Comparison of ENCODE assay signal across 10 cellular contexts in genomic region chr3:107794664-107795443, GRCh38.
DNase-seq lines count a peak whose midpoint lies in the region; ATAC-seq, FAIRE-seq and TF ChIP-seq lines count a peak whose summit lies in the region.
"Had no signal": no experiment of that assay in that cellular context is flagged by ENCODE, and none has a peak within 500 bp of the region (broad histone marks: within the 10 kb centered on the region; RNA-seq: fewer than 3 reads in every experiment).

No MANE protein-coding gene starts in this region.

- no peak for TF ChIP-seq EP300 in H1 (IDR thresholded peaks at IDR 0.05; ENCODE audit: borderline replicate concordance in 1 of 2, low read depth in 2 of 2, low read length in 2 of 2)

- no peak overlapping the region for H3K4ac ChIP-seq in H1 (replicated peaks; ENCODE audit: insufficient read length, low read depth, low read length)

- no peak overlapping the region for H2BK15ac ChIP-seq in H1 (ENCODE audit: low read length)

- no peak overlapping the region for H3K27ac ChIP-seq in H1 (ENCODE audit: low read depth, low read length)
- H3K27ac ChIP-seq: parathyroid adenoma had no signal

- H3K56ac ChIP-seq in H1 (replicated peaks; ENCODE audit: insufficient read length, low read depth, low read length), result no peak overlapping the region

- TF ChIP-seq POLR2A in H1 (IDR thresholded peaks at IDR 0.05; ENCODE audit: control extremely low read depth in 1 of 2, low read depth in 2 of 2, low read length in 2 of 2), result no peak

- H2BK20ac ChIP-seq in H1 (ENCODE audit: low read length), result no peak overlapping the region

- no peak overlapping the region for H4K91ac ChIP-seq in H1 (replicated peaks; ENCODE audit: insufficient read length, low read length)

- POLR2A ChIA-PET in H1 (lab: Charles Lee; ENCODE audit: partially characterized antibody), result no interaction called here

- H2AK5ac ChIP-seq in H1 (ENCODE audit: low read depth, low read length), result no peak overlapping the region

- CTCF ChIA-PET in H1 (lab: Charles Lee; ENCODE audit: partially characterized antibody), result interaction anchor here (0.8 to 1.2 kb wide), 8 partner anchors 8 to 134 kb away, joined by 3 to 5 read pairs (median 3); no protein-coding TSS in a partner anchor

- no peaks in the 10 kb centered on the region for H4K20me1 ChIP-seq in H1 (replicated peaks in 1 of 2; ENCODE audit: control insufficient read depth in 1 of 2, insufficient read depth in 2 of 2, low read length in 2 of 2)

- H3K36me3 ChIP-seq in H1 (ENCODE audit: control insufficient read depth in 2 of 4, insufficient read depth in 4 of 4, low read length in 3 of 4), result peaks cover 0 to 17% (median 3%) of the 10 kb centered on the region in 4 experiments; a peak in 4 of 8 replicates

- H3K9me3 ChIP-seq in H1 (ENCODE audit: insufficient read depth in 2 of 2, low read depth in 1 of 2, low read length in 1 of 2), result no peaks in the 10 kb centered on the region

- H3K18ac ChIP-seq in H1 (ENCODE audit: extremely low read depth, low read length), result no peak overlapping the region

- H3K79me1 ChIP-seq in H1 (ENCODE audit: low read depth, low read length), result no peaks in the 10 kb centered on the region

- H4K5ac ChIP-seq in H1 (ENCODE audit: insufficient read length, low read depth, low read length), result no peak overlapping the region

- no peak overlapping the region for H2AFZ ChIP-seq in H1 (ENCODE audit: low read length)
- H2AFZ ChIP-seq: parathyroid adenoma had no signal

- no peaks in the 10 kb centered on the region for H3K4me1 ChIP-seq in H1 (replicated peaks in 1 of 4; ENCODE audit: control insufficient read depth in 3 of 4, insufficient read depth in 4 of 4, low read length in 3 of 4)

- no peak for ATAC-seq in GM21529 (IDR thresholded peaks at IDR 0.05; ENCODE audit: unreplicated experiment)
- no peak for ATAC-seq in HG03439 (IDR thresholded peaks at IDR 0.05; ENCODE audit: unreplicated experiment)
- no peak for ATAC-seq in GM21390 (IDR thresholded peaks at IDR 0.05; ENCODE audit: unreplicated experiment)

- H3K79me2 ChIP-seq in H1 (ENCODE audit: control insufficient read depth in 1 of 2, insufficient read depth in 2 of 2, low read length in 2 of 2), result no peaks in the 10 kb centered on the region
- H3K79me2 ChIP-seq: parathyroid adenoma had no signal

- DNase-seq in AG09319 (ENCODE audit: extremely low read depth, low read depth), result no peak
- DNase-seq in LHCN-M2 (ENCODE audit: low read depth), result peak; percentile 15
- no peak for DNase-seq in H1 (ENCODE audit: low read depth in 1 of 2, low spot score in 2 of 2)
- DNase-seq in myocyte (ENCODE audit: low read depth), result peak; percentile 23
- no peak for DNase-seq in Kasumi-1 (lab: John Stamatoyannopoulos, UW)
- DNase-seq: KBM-7 had no signal

- no peaks in the 10 kb centered on the region for H3K23me2 ChIP-seq in H1 (ENCODE audit: low read depth, low read length)

- no peak overlapping the region for H2BK120ac ChIP-seq in H1 (replicated peaks; ENCODE audit: low read depth, low read length)

- no peak overlapping the region for H3K23ac ChIP-seq in H1 (ENCODE audit: insufficient read length)

- H2BK12ac ChIP-seq in H1 (ENCODE audit: low read depth, low read length), result no peak overlapping the region

- H2BK5ac ChIP-seq in H1 (ENCODE audit: low read depth, low read length), result no peak overlapping the region

- no peak overlapping the region for H3K4me3 ChIP-seq in H1 (ENCODE audit: extremely low read depth in 1 of 4, insufficient read depth in 2 of 4, low read depth in 3 of 4, low read length in 4 of 4)

- H3K9ac ChIP-seq in H1 (replicated peaks in 1 of 4; ENCODE audit: extremely low read depth in 1 of 4, low read depth in 3 of 4, low read length in 3 of 4), result no peak overlapping the region
- H3K9ac ChIP-seq: parathyroid adenoma had no signal

- no peak for FAIRE-seq in H1 (lab: Jason Lieb, UNC)

- no peaks in the 10 kb centered on the region for H3K27me3 ChIP-seq in H1 (replicated peaks in 1 of 4; ENCODE audit: control insufficient read depth in 3 of 4, extremely low read depth in 1 of 4, insufficient read depth in 3 of 4, low read length in 3 of 4)

- WGBS in H1 (ENCODE audit: extremely low coverage in 1 of 2, insufficient coverage in 1 of 2, insufficient read length in 1 of 2, insufficient replicate concordance in 2 of 2, low coverage in 1 of 2, low lambda C conversion rate in 2 of 2, missing lambda C conversion rate in 1 of 2), 2 experiments, result 90% methylated on average over 8 of the region's 8 CpGs; no CpG with 5 or more reads in 1 of the 2 experiments

- no peak overlapping the region for H4K8ac ChIP-seq in H1 (ENCODE audit: extremely low read depth, insufficient read depth, low read length)

- peak; percentile 42 to 48 for TF ChIP-seq RAD21 in H1 (IDR thresholded peaks at IDR 0.05 in 1 of 2, conservative IDR thresholded peaks at IDR 0.05 in 1 of 2; ENCODE audit: low read depth in 2 of 2, low read length in 2 of 2)

- TF ChIP-seq CTCF in AG09319 (IDR thresholded peaks at IDR 0.05; ENCODE audit: low read depth, low read length) (peak; percentile 50), H1 (IDR thresholded peaks at IDR 0.05; ENCODE audit: control extremely low read depth in 1 of 3, insufficient read depth in 1 of 3, low read depth in 1 of 3, low read length in 3 of 3) (peak in 2 of 3 experiments; percentile 21 to 24; a peak in 2 of 4 replicates)

- H3K14ac ChIP-seq in H1 (ENCODE audit: insufficient read length), result no peak overlapping the region

- H3K4me2 ChIP-seq in H1 (ENCODE audit: insufficient read depth in 1 of 2, low read depth in 2 of 2, low read length in 2 of 2), result no peak overlapping the region

TF ChIP-seq in H1, 55 proteins besides CTCF, POLR2A, EP300 and RAD21:
- no peak for TF ChIP-seq SP4 (IDR thresholded peaks at IDR 0.05; ENCODE audit: low read length)
- TF ChIP-seq HDAC6 (IDR thresholded peaks at IDR 0.05; ENCODE audit: low read depth, low read length), result no peak
- no peak for TF ChIP-seq FOSL1 (IDR thresholded peaks at IDR 0.05; ENCODE audit: insufficient read depth, low read depth, low read length)
- no peak for TF ChIP-seq SRF (IDR thresholded peaks at IDR 0.05; ENCODE audit: low read depth, low read length)
- no peak for TF ChIP-seq MAX (IDR thresholded peaks at IDR 0.05)
TF ChIP-seq in H1: peak in this region for 0.

Comparison
In these comparisons a context has a peak if more than half of its experiments do, and no peak if none do; other contexts are left out.
1. DNase-seq: peak in LHCN-M2 (single experiment) and myocyte (single experiment); none in AG09319 (single experiment), H1 (0 of 2) and Kasumi-1 (0 of 2).